In genomic region chr3:157956850-157957249, GRCh38 we compare ENCODE assay signal across 14 cellular contexts.
DNase-seq lines count a peak whose midpoint lies in the region; ATAC-seq and TF ChIP-seq lines count a peak whose summit lies in the region.
"Had no signal": no experiment of that assay in that cellular context is flagged by ENCODE, and none has a peak within 500 bp of the region (broad histone marks: within the 10 kb centered on the region; RNA-seq: fewer than 3 reads in every experiment).

No MANE protein-coding gene starts in this region.

- no peak overlapping the region for H3K4me3 Mint-ChIP-seq in H9
- H3K4me3 Mint-ChIP-seq: CD4-positive, alpha-beta memory T cell had no signal

- no peak overlapping the region for H2BK20ac ChIP-seq in H9 (ENCODE audit: low read depth, low read length, poor library complexity, severe bottlenecking)
- no peak overlapping the region for H2BK20ac ChIP-seq in IMR-90 (ENCODE audit: low read depth, low read length)

- H3K9me3 ChIP-seq in H9 (ENCODE audit: control insufficient read depth, low read depth, low read length) (no peaks in the 10 kb centered on the region), IMR-90 (ENCODE audit: control insufficient read depth, insufficient read depth, low read length) (no peaks in the 10 kb centered on the region), lower lobe of right lung (no peaks in the 10 kb centered on the region)
- H3K9me3 ChIP-seq: A549, BE2C had no signal

- dilution Hi-C loops in IMR-90 (cut with HindIII; ENCODE audit: low sequenced_read_pairs, unreplicated experiment): no loop called here

- no peaks in the 10 kb centered on the region for H3K79me2 ChIP-seq in H9 (ENCODE audit: insufficient read depth, low read length)

- peaks cover 5 to 7% of the 10 kb centered on the region in 2 experiments for H3K4me1 Mint-ChIP-seq in H9
- H3K4me1 Mint-ChIP-seq: CD4-positive, alpha-beta memory T cell had no signal

- H3K27me3 Mint-ChIP-seq in H9 (ENCODE audit: low read depth): no peaks in the 10 kb centered on the region
- H3K27me3 Mint-ChIP-seq: CD4-positive, alpha-beta memory T cell had no signal

- BruUV-seq in IMR-90 (replicated peaks; lab: Mats Ljungman, UMichigan): no TSS peak

- H3K79me1 ChIP-seq in H9 (ENCODE audit: insufficient read depth, low read depth, low read length, poor library complexity, severe bottlenecking) (no peaks in the 10 kb centered on the region), IMR-90 (ENCODE audit: low read depth in 1 of 2, low read length in 2 of 2) (no peaks in the 10 kb centered on the region)

- POLR2A ChIA-PET in IMR-90 (lab: Charles Lee; ENCODE audit: unreplicated experiment): no interaction called here

- H4K91ac ChIP-seq in H9 (ENCODE audit: insufficient read length, low read depth, low read length): no peak overlapping the region
- H4K91ac ChIP-seq in IMR-90 (ENCODE audit: insufficient read depth, low read depth, low read length): no peak overlapping the region

- no peaks in the 10 kb centered on the region for H3K9me1 ChIP-seq in IMR-90 (ENCODE audit: insufficient read depth, low read length)

- H3K4me3 ChIP-seq in IMR-90 (ENCODE audit: insufficient read depth, low read depth, low read length) (no peak overlapping the region), lower lobe of right lung (no peak overlapping the region)
- H3K4me3 ChIP-seq: A549 had no signal

- TF ChIP-seq RAD21 in IMR-90 (IDR thresholded peaks at IDR 0.05; ENCODE audit: low read length): no peak

- no peak overlapping the region for H3K27ac ChIP-seq in H9 (ENCODE audit: insufficient read length, low read depth, low read length)
- H3K27ac ChIP-seq in IMR-90 (ENCODE audit: insufficient read depth, low read length): no peak overlapping the region
- no peak overlapping the region for H3K27ac ChIP-seq in lower lobe of right lung
- H3K27ac ChIP-seq: A549, C4-2B had no signal

- H3K9me3 Mint-ChIP-seq in H9: peaks cover 0 to 3% of the 10 kb centered on the region in 2 experiments; a peak in 1 of 5 replicates

- CTCF ChIA-PET in IMR-90 (lab: Yijun Ruan, JAX): no interaction called here

- no peak overlapping the region for H3T11ph ChIP-seq in H9 (ENCODE audit: low read length)

- peak overlapping the region; percentile 39 for H2AK9ac ChIP-seq in IMR-90 (replicated peaks; ENCODE audit: low read depth, low read length, poor library complexity)

- intact Hi-C loops in IMR-90 (cut with micrococcal nuclease) (no loop called here), lower lobe of right lung (cut with DNase I) (no loop called here)

- H2AFZ ChIP-seq in H9 (ENCODE audit: low read length) (no peak overlapping the region), IMR-90 (replicated peaks; ENCODE audit: low read length, poor library complexity) (no peak overlapping the region)

- no peak overlapping the region for H3K18ac ChIP-seq in H9 (ENCODE audit: insufficient read length, low read depth, low read length)
- H3K18ac ChIP-seq in IMR-90 (ENCODE audit: low read depth, low read length): no peak overlapping the region

- no peaks in the 10 kb centered on the region for H3K4me1 ChIP-seq in H9 (ENCODE audit: insufficient read depth, low read length)
- no peaks in the 10 kb centered on the region for H3K4me1 ChIP-seq in IMR-90 (ENCODE audit: control insufficient read depth, insufficient read depth, low read length)
- H3K4me1 ChIP-seq in lower lobe of right lung: no peaks in the 10 kb centered on the region
- H3K4me1 ChIP-seq: A549 had no signal

- WGBS in H9 (ENCODE audit: extremely low coverage, insufficient read length, low lambda C conversion rate): no CpG with 5 or more reads among the region's 4 CpGs
- WGBS in IMR-90 (ENCODE audit: extremely low coverage in 2 of 2, insufficient read length in 1 of 2), 2 experiments: 79% methylated on average over 3 of the region's 4 CpGs; no CpG with 5 or more reads in 1 of the 2 experiments

- H3K23me2 ChIP-seq in H9 (ENCODE audit: insufficient read length, low read depth, low read length, poor library complexity, severe bottlenecking): no peaks in the 10 kb centered on the region

- no peaks in the 10 kb centered on the region for H4K20me1 ChIP-seq in H9 (ENCODE audit: control insufficient read depth, insufficient read depth, insufficient read length)
- no peaks in the 10 kb centered on the region for H4K20me1 ChIP-seq in IMR-90 (ENCODE audit: insufficient read depth, low read length)

- H2BK15ac ChIP-seq in H9 (ENCODE audit: low read depth, low read length) (no peak overlapping the region), IMR-90 (ENCODE audit: low read depth, low read length) (no peak overlapping the region)

- H3K4ac ChIP-seq in H9 (ENCODE audit: low read depth, low read length) (no peak overlapping the region), IMR-90 (ENCODE audit: low read depth, low read length) (no peak overlapping the region)

- H3K27me3 ChIP-seq in H9 (ENCODE audit: insufficient read depth, low read length) (no peaks in the 10 kb centered on the region), IMR-90 (ENCODE audit: control insufficient read depth, insufficient read depth, low read length) (no peaks in the 10 kb centered on the region), lower lobe of right lung (ENCODE audit: low read depth) (no peaks in the 10 kb centered on the region)
- H3K27me3 ChIP-seq: BE2C had no signal

- no peak for DNase-seq in H9
- DNase-seq in IMR-90: no peak
- DNase-seq in cerebellar cortex (ENCODE audit: low spot score): peak; percentile 3
- peak; percentile 22 for DNase-seq in iPS-NIHi7 (ENCODE audit: extremely low spot score)
- no peak for DNase-seq in DMS 273 treated with DMSO at 0.1 percent for 48 hours (lab: John Stamatoyannopoulos, UW)
- no peak for DNase-seq in lower lobe of right lung
- no peak for DNase-seq in amniotic stem cell (lab: John Stamatoyannopoulos, UW)
- DNase-seq: BE2C; CD4-positive, alpha-beta memory T cell; DMS153; DMS79 treated with DMSO at 0.1 percent for 48 hours; EL had no signal

- H3K9ac ChIP-seq in H9 (ENCODE audit: extremely low read depth, insufficient read length, low read length) (no peak overlapping the region), IMR-90 (ENCODE audit: low read depth, low read length) (no peak overlapping the region)

- H3K23ac ChIP-seq in H9 (ENCODE audit: insufficient read length, low read depth, low read length) (no peak overlapping the region), IMR-90 (ENCODE audit: low read depth, low read length) (no peak overlapping the region)

- no peak overlapping the region for H3K14ac ChIP-seq in H9 (ENCODE audit: insufficient read depth, low read length)
- no peak overlapping the region for H3K14ac ChIP-seq in IMR-90 (replicated peaks; ENCODE audit: low read depth, low read length)

- no peak overlapping the region for H3K4me2 ChIP-seq in H9 (ENCODE audit: insufficient read depth, insufficient read length, low read length)
- H3K4me2 ChIP-seq in IMR-90 (ENCODE audit: low read depth, low read length): no peak overlapping the region
- H3K4me2 ChIP-seq: A549 had no signal

- H3K27ac Mint-ChIP-seq in H9: no peak overlapping the region
- H3K27ac Mint-ChIP-seq: CD4-positive, alpha-beta memory T cell had no signal

- H4K5ac ChIP-seq in H9 (ENCODE audit: insufficient read length, low read depth, low read length) (no peak overlapping the region), IMR-90 (ENCODE audit: low read depth, low read length) (no peak overlapping the region)

- H2AK5ac ChIP-seq in H9 (ENCODE audit: insufficient read length, low read length): no peak overlapping the region
- no peak overlapping the region for H2AK5ac ChIP-seq in IMR-90 (ENCODE audit: low read depth, low read length)

- H2BK12ac ChIP-seq in H9 (ENCODE audit: insufficient read length, low read depth, low read length): no peak overlapping the region

- H3K56ac ChIP-seq in H9 (ENCODE audit: insufficient read length, low read depth, low read length) (no peak overlapping the region), IMR-90 (ENCODE audit: extremely low read depth, insufficient read depth, low read length) (no peak overlapping the region)

- H4K8ac ChIP-seq in H9 (replicated peaks; ENCODE audit: insufficient read length, low read depth, low read length): no peak overlapping the region
- H4K8ac ChIP-seq in IMR-90 (ENCODE audit: low read depth in 2 of 2, low read length in 2 of 2): no peak overlapping the region

- in situ Hi-C loops in IMR-90 (cut with MboI; ENCODE audit: low sequenced_read_pairs): no loop called here

- no peaks in the 10 kb centered on the region for H3K36me3 Mint-ChIP-seq in H9 (ENCODE audit: insufficient read depth in 1 of 3, low read depth in 3 of 3)
- H3K36me3 Mint-ChIP-seq: CD4-positive, alpha-beta memory T cell had no signal

- TF ChIP-seq CTCF in H9 (conservative IDR thresholded peaks at IDR 0.05) (peak; percentile 18; the same call in 1 of the 3 replicates), IMR-90 (conservative IDR thresholded peaks at IDR 0.05; ENCODE audit: low read depth, low read length) (no peak), lower lobe of right lung (IDR thresholded peaks at IDR 0.05) (no peak)

- TF ChIP-seq POLR2A in IMR-90 (IDR thresholded peaks at IDR 0.05; ENCODE audit: low read depth, low read length): no peak

- no peaks in the 10 kb centered on the region for H3K36me3 ChIP-seq in IMR-90 (ENCODE audit: control insufficient read depth, insufficient read depth, low read length)
- no peaks in the 10 kb centered on the region for H3K36me3 ChIP-seq in lower lobe of right lung
- H3K36me3 ChIP-seq: BE2C had no signal

- H2BK5ac ChIP-seq in H9 (ENCODE audit: insufficient read length, low read length) (no peak overlapping the region), IMR-90 (ENCODE audit: low read depth, low read length, poor library complexity, severe bottlenecking) (no peak overlapping the region)

- H2BK120ac ChIP-seq in H9 (ENCODE audit: low read depth, low read length, poor library complexity, severe bottlenecking) (no peak overlapping the region), IMR-90 (ENCODE audit: low read depth, low read length) (no peak overlapping the region)

- ATAC-seq in IMR-90 (ENCODE audit: low read depth) (no peak), lower lobe of right lung (no peak)
- ATAC-seq: A549 had no signal

TF ChIP-seq in IMR-90, 13 proteins besides CTCF, POLR2A, EP300 and RAD21 (continues in another document):
- TF ChIP-seq MAFK (IDR thresholded peaks at IDR 0.05; ENCODE audit: low read depth, low read length) (no peak), CEBPB (IDR thresholded peaks at IDR 0.05; ENCODE audit: low read depth, low read length) (no peak), ELK1 (IDR thresholded peaks at IDR 0.05; ENCODE audit: borderline replicate concordance, low read depth, low read length) (no peak), MAZ (IDR thresholded peaks at IDR 0.05; ENCODE audit: borderline replicate concordance, low read depth, low read length) (no peak), SMC3 (IDR thresholded peaks at IDR 0.05; ENCODE audit: low read depth, low read length) (no peak)

Comparison
In these comparisons a context has a peak if more than half of its experiments do, and no peak if none do; other contexts are left out.
1. DNase-seq: peak in cerebellar cortex (single experiment) and iPS-NIHi7 (single experiment); none in H9 (single experiment), IMR-90 (single experiment), DMS 273 treated with DMSO at 0.1 percent for 48 hours (single experiment), lower lobe of right lung (single experiment) and amniotic stem cell (single experiment).